Comparison of ENCODE assay signal across 1 cellular context in genomic region chr20:35991142-35991771, GRCh38.
TF ChIP-seq lines count a peak whose summit lies in the region.

No MANE protein-coding gene starts in this region.

TF ChIP-seq in IMR-90, 13 proteins besides CTCF, POLR2A, EP300 and RAD21:
- TF ChIP-seq SMC3 (IDR thresholded peaks at IDR 0.05; ENCODE audit: low read depth, low read length) (peak; percentile 21; the same call in 1 of the 2 replicates), FOS (IDR thresholded peaks at IDR 0.05; ENCODE audit: low read depth, low read length) (no peak), RFX5 (IDR thresholded peaks at IDR 0.05; ENCODE audit: low read depth, low read length) (no peak), MAFK (IDR thresholded peaks at IDR 0.05; ENCODE audit: low read depth, low read length) (no peak)
